ENCODE assay signal across 29 cellular contexts in the genomic region with DNA sequence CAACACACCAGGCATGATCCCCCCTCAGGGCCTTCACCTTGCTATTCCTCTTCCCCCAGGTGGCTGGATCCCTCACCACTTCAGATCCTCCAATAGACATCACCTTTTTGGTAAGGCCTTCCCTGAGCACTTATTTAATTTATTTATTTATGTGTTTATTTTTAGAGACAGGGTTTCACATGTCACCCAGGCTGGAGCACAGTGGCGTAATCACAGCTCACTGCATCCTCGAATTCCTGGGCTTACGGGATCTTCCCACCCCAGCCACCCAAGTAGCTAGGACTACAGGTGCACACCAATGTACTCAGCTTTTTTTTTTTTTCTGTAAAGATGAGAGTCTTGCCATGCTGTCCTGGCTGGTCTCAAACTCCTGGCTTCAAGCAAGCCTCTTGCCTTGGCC. TPM values are rescaled to one million over a fixed set of nuclear protein-coding genes. Genes with fewer than 3 reads are reported as not detected.
"Had no signal": no experiment of that assay in that cellular context is flagged by ENCODE, and none has a peak within 500 bp of the region (broad histone marks: within the 10 kb centered on the region; RNA-seq: fewer than 3 reads in every experiment).

No MANE protein-coding gene starts in this region.

- DNase-seq: dermis blood vessel endothelial cell; effector memory CD4-positive, alpha-beta T cell; foreskin keratinocyte; glutamatergic neuron; hypothalamus; immature natural killer cell; islet precursor cell; kidney glomerular epithelial cell; left colon; left ventricle myocardium superior; lower lobe of right lung; natural killer cell; sigmoid colon; spleen; stimulated activated naive CD4-positive, alpha-beta T cell; stimulated activated naive CD8-positive, alpha-beta T cell treated with anti-CD3 and anti-CD28 coated beads, Interleukin-15, amount 100 ng/mL, for 72 hours; transverse colon; upper lobe of right lung; uterus had no signal

- H3K9ac ChIP-seq: parathyroid adenoma had no signal

- H3K9me3 Mint-ChIP-seq: immature natural killer cell; natural killer cell; neural crest cell; stimulated activated naive CD8-positive, alpha-beta T cell treated with anti-CD3 and anti-CD28 coated beads, Interleukin-15, amount 100 ng/mL, for 72 hours had no signal

- ATAC-seq: foreskin keratinocyte; left colon; left ventricle myocardium superior; lower lobe of right lung; natural killer cell; right cardiac atrium; stimulated activated naive CD8-positive, alpha-beta T cell treated with anti-CD3 and anti-CD28 coated beads, Interleukin-15, amount 100 ng/mL, for 72 hours; upper lobe of right lung had no signal

- H3K27ac Mint-ChIP-seq: immature natural killer cell; natural killer cell; progenitor cell of endocrine pancreas; stimulated activated naive CD8-positive, alpha-beta T cell treated with anti-CD3 and anti-CD28 coated beads, Interleukin-15, amount 100 ng/mL, for 72 hours had no signal

- H3K27me3 ChIP-seq: esophagus muscularis mucosa, sigmoid colon, spleen, transverse colon, upper lobe of right lung, uterus had no signal

- H3K79me2 ChIP-seq: parathyroid adenoma had no signal

- H3K4me3 ChIP-seq: coronary artery, esophagus muscularis mucosa, lower lobe of right lung, sigmoid colon, skin epidermis, spleen, suprapubic skin, transverse colon, upper lobe of right lung, uterus had no signal

- H3K9me3 ChIP-seq: esophagus muscularis mucosa, lower lobe of right lung, sigmoid colon, spleen, suprapubic skin, transverse colon, upper lobe of right lung, uterus had no signal

- H3K4me3 Mint-ChIP-seq: immature natural killer cell; natural killer cell; neural crest cell; stimulated activated naive CD8-positive, alpha-beta T cell treated with anti-CD3 and anti-CD28 coated beads, Interleukin-15, amount 100 ng/mL, for 72 hours had no signal

- FAIRE-seq: endothelial cell of umbilical vein had no signal

- H3K36me3 ChIP-seq: esophagus muscularis mucosa, lower lobe of right lung, sigmoid colon, spleen, suprapubic skin, transverse colon, upper lobe of right lung, uterus had no signal

- H3K36me3 Mint-ChIP-seq: immature natural killer cell, natural killer cell had no signal

- H3K4me1 Mint-ChIP-seq: immature natural killer cell, natural killer cell had no signal

- H2AFZ ChIP-seq: parathyroid adenoma had no signal

- H3K4me1 ChIP-seq: foreskin keratinocyte, parathyroid adenoma had no signal

- H3K27ac ChIP-seq: coronary artery, esophagus muscularis mucosa, foreskin keratinocyte, lower lobe of right lung, parathyroid adenoma, skin epidermis, spleen, suprapubic skin, transverse colon, upper lobe of right lung, uterus had no signal

RNA-seq across cellular contexts. Expression of a gene that starts 17.2 kb away (rescaled TPM):
- total RNA-seq: fibroblast of lung had no signal
